8 cellular contexts compared by ENCODE assay signal in the genomic region with DNA sequence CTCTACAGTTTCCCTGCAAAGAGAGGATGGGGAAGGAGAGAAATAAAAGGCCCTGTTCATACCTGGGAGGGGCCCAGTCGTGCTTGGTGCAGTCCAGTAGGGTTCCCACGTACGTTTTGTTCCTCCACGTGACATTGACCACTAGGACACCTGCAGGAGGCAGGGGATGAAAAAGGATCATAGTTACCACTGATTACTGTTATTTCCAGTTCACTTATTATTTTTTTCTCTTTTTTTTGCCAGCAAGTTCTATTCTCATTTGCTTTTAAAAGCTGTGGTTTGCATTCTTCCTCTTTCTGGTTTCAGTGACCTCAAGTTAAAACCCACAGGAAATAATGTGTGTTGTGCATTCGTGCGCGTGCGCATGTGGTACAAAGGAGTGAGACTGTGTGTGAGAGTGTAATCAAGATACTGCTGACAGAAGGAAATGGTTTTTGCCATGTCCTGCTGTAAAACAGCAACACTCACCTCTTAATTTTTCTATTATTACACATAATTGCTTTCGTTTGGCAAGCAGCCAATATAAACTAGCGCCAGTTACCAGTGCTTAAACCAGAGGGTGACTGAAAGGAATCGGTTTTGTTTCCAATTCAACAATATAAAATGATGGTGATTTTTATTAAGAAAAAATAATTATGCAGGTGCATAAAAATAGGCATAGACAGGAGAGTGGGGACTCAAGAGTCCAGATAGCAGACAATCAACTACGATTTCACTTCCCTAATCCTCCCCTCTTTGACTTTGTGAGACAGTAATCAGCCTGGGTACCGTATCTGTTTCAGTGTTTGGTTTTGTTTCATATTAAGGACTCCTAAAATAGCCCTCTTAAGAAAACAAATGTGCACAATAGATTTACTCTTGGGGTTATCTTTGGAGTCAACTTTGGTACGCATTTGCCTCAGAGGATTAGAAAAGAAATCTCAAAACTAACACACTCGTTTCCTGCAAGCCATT.
A peak's percentile ranks its signal among the peaks of the same experiment; 100 is the strongest.
DNase-seq lines count a peak whose midpoint lies in the region; ATAC-seq lines count a peak whose summit lies in the region.

No MANE protein-coding gene starts in this region.

- DNase-seq in AML-193 (lab: John Stamatoyannopoulos, UW) (peak; percentile 90 to 92), NCI-H748 (lab: John Stamatoyannopoulos, UW; ENCODE audit: unreplicated experiment) (peak; percentile 98), myocyte (ENCODE audit: low read depth) (peak; percentile 94)
- DNase-seq in activated CD8-positive, alpha-beta T cell treated with anti-CD3 and anti-CD28 coated beads, Interleukin-2, amount 10 ng/mL, durations not matched to agents 7 days and 5 days, result peak; percentile 85
- DNase-seq in stimulated activated naive CD8-positive, alpha-beta T cell treated with anti-CD3 and anti-CD28 coated beads, Interleukin-15, amount 100 ng/mL, for 72 hours, result peak; percentile 64 to 86

- H3K27me3 ChIP-seq in endocrine pancreas (ENCODE audit: control insufficient read depth, insufficient read depth, low read length), result no peaks in the 10 kb centered on the region

- H3K9ac ChIP-seq in endocrine pancreas (ENCODE audit: control insufficient read depth, insufficient read depth, low read length), result no peak overlapping the region

- peaks cover 28% of the 10 kb centered on the region for H3K27me3 Mint-ChIP-seq in activated CD8-positive, alpha-beta T cell treated with anti-CD3 and anti-CD28 coated beads, Interleukin-2, amount 10 ng/mL, durations not matched to agents 7 days and 5 days (ENCODE audit: low read depth)
- peaks cover 41% of the 10 kb centered on the region for H3K27me3 Mint-ChIP-seq in stimulated activated naive CD8-positive, alpha-beta T cell treated with anti-CD3 and anti-CD28 coated beads, Interleukin-15, amount 100 ng/mL, for 72 hours

- peak overlapping the region; percentile 81 for H3K4me3 ChIP-seq in endocrine pancreas (ENCODE audit: control insufficient read depth, insufficient read depth, low read length)

- no peaks in the 10 kb centered on the region for H3K9me3 ChIP-seq in endocrine pancreas (ENCODE audit: control insufficient read depth, low read length)

- POLR2A ChIA-PET in activated CD8-positive, alpha-beta T cell treated with anti-CD3 and anti-CD28 coated beads, Interleukin-2, amount 10 ng/mL, durations not matched to agents 7 days and 5 days (lab: Charles Lee), result interaction anchor here (1.0 kb wide), 1 partner anchor 64 kb away, joined by 3 read pairs; no protein-coding TSS in a partner anchor

- peaks cover 48% of the 10 kb centered on the region for H3K4me1 Mint-ChIP-seq in activated CD8-positive, alpha-beta T cell treated with anti-CD3 and anti-CD28 coated beads, Interleukin-2, amount 10 ng/mL, durations not matched to agents 7 days and 5 days (ENCODE audit: low read depth)
- H3K4me1 Mint-ChIP-seq in stimulated activated naive CD8-positive, alpha-beta T cell treated with anti-CD3 and anti-CD28 coated beads, Interleukin-15, amount 100 ng/mL, for 72 hours, result peaks cover 41% of the 10 kb centered on the region

- CTCF ChIA-PET in activated CD8-positive, alpha-beta T cell treated with anti-CD3 and anti-CD28 coated beads, Interleukin-2, amount 10 ng/mL, durations not matched to agents 7 days and 5 days (lab: Charles Lee), result no interaction called here

- peak overlapping the region; percentile 34 for H3K4me3 Mint-ChIP-seq in activated CD8-positive, alpha-beta T cell treated with anti-CD3 and anti-CD28 coated beads, Interleukin-2, amount 10 ng/mL, durations not matched to agents 7 days and 5 days
- H3K4me3 Mint-ChIP-seq in stimulated activated naive CD8-positive, alpha-beta T cell treated with anti-CD3 and anti-CD28 coated beads, Interleukin-15, amount 100 ng/mL, for 72 hours, result peak overlapping the region; percentile 21 to 47

- H3K36me3 Mint-ChIP-seq in activated CD8-positive, alpha-beta T cell treated with anti-CD3 and anti-CD28 coated beads, Interleukin-2, amount 10 ng/mL, durations not matched to agents 7 days and 5 days (ENCODE audit: low read depth), result peaks cover 3% of the 10 kb centered on the region

- H3K4me1 ChIP-seq in endocrine pancreas (ENCODE audit: control insufficient read depth, insufficient read depth, low read length), result peaks cover 16% of the 10 kb centered on the region

- H3K9me3 Mint-ChIP-seq in activated CD8-positive, alpha-beta T cell treated with anti-CD3 and anti-CD28 coated beads, Interleukin-2, amount 10 ng/mL, durations not matched to agents 7 days and 5 days (ENCODE audit: insufficient read depth), result no peaks in the 10 kb centered on the region
- no peaks in the 10 kb centered on the region for H3K9me3 Mint-ChIP-seq in stimulated activated naive CD8-positive, alpha-beta T cell treated with anti-CD3 and anti-CD28 coated beads, Interleukin-15, amount 100 ng/mL, for 72 hours

- peak; percentile 69 for ATAC-seq in GM19328 (IDR thresholded peaks at IDR 0.05; ENCODE audit: unreplicated experiment)
- ATAC-seq in HG03432 (IDR thresholded peaks at IDR 0.05; ENCODE audit: unreplicated experiment), result peak; percentile 76
- peak; percentile 89 for ATAC-seq in activated CD8-positive, alpha-beta T cell treated with anti-CD3 and anti-CD28 coated beads, Interleukin-2, amount 10 ng/mL, durations not matched to agents 7 days and 5 days
- peak; percentile 97 for ATAC-seq in stimulated activated naive CD8-positive, alpha-beta T cell treated with anti-CD3 and anti-CD28 coated beads, Interleukin-15, amount 100 ng/mL, for 72 hours

- no peaks in the 10 kb centered on the region for H3K36me3 ChIP-seq in endocrine pancreas (ENCODE audit: control insufficient read depth, insufficient read depth, low read length)

- peak overlapping the region; percentile 51 for H3K27ac Mint-ChIP-seq in activated CD8-positive, alpha-beta T cell treated with anti-CD3 and anti-CD28 coated beads, Interleukin-2, amount 10 ng/mL, durations not matched to agents 7 days and 5 days
- peak overlapping the region; percentile 23 to 79 for H3K27ac Mint-ChIP-seq in stimulated activated naive CD8-positive, alpha-beta T cell treated with anti-CD3 and anti-CD28 coated beads, Interleukin-15, amount 100 ng/mL, for 72 hours

Comparison
In these comparisons a context has a peak if more than half of its experiments do, and no peak if none do; other contexts are left out.
1. Peak in every context shown above with its lines: DNase-seq, ATAC-seq and H3K4me3 ChIP-seq.